8 cellular contexts compared by ENCODE assay signal in the genomic region with DNA sequence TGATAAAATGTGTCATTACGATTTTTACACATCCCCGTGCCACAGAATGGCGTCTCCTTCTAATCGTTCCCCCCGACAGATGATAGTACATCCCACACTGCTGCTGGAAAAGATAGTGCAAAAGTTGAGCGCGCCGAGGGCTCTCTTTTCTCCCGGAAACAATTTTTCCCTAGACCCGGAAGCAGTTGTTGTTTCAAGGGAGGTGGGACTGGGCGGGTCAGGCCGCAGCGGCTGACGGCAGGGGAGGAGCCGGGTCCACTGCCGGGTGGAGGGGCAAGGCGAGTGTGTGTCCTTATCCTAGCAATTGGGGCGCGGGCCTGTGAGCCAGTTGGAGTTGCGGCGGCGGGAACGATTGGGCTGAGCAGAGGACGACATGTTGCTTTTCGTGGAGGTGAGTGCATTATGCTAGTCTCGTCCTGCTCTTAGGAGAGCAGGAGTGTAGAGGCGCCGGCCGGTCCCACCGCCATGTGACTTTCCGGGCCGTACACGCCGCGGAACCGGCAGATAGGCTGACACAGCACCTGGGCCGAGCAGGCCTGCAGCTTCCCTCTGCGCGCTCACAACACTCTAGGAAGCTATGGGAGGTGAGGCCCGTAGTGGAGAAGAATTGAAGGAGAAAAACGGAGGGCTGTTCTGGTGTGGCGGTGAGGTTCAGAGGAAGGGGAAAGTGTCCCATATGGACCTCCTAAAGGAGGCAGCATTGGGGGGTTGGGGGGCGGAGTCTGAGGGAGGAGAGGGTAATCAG. TPM values are rescaled to one million over a fixed set of nuclear protein-coding genes. Genes with fewer than 3 reads are reported as not detected.
DNase-seq lines count a peak whose midpoint lies in the region; ATAC-seq and TF ChIP-seq lines count a peak whose summit lies in the region.

A gene (plus strand): TSS at position 248 of the 745 bp plus-strand sequence. CDS start 126 bp downstream, at position 374.

- DNase-seq in CD4-positive, alpha-beta memory T cell: peak; percentile 90 to 94 (median 91)
- peak; percentile 81 for DNase-seq in HS-5 (ENCODE audit: low read depth)
- peak; percentile 76 for DNase-seq in NK-92 treated with Interleukin-12 subunit alpha and Interleukin-12 subunit beta, amount 100 ng/mL, for 24 hours (lab: John Stamatoyannopoulos, UW)
- peak; percentile 93 for DNase-seq in activated CD8-positive, alpha-beta memory T cell treated with anti-CD3 and anti-CD28 coated beads for 24 hours
- peak; percentile 76 for DNase-seq in effector CD8-positive, alpha-beta T cell (lab: John Stamatoyannopoulos, UW)
- peak; percentile 94 for DNase-seq in lung (ENCODE audit: low spot score)
- peak; percentile 71 to 80 (median 80) for DNase-seq in stimulated activated CD4-positive, alpha-beta T cell treated with anti-CD3 and anti-CD28 coated beads, TNF-alpha, amount 100 ng/mL, for 4 hours (ENCODE audit: low read depth in 3 of 3)

- WGBS in lung, 2 donors: 0% methylated on average over 43 of the region's 43 CpGs

- no peaks in the 10 kb centered on the region for H3K9me3 Mint-ChIP-seq in CD4-positive, alpha-beta memory T cell

- no peak for TF ChIP-seq CTCF in lung (IDR thresholded peaks at IDR 0.05; ENCODE audit: control extremely low read depth, extremely low read depth)

- peaks cover 1 to 5% of the 10 kb centered on the region in 2 donors for H3K27me3 Mint-ChIP-seq in CD4-positive, alpha-beta memory T cell

- H3K9me3 ChIP-seq in CD4-positive, alpha-beta memory T cell (ENCODE audit: control insufficient read depth in 1 of 2, low read length in 2 of 2): no peaks in the 10 kb centered on the region
- H3K9me3 ChIP-seq in lung (ENCODE audit: control insufficient read depth in 2 of 2, insufficient read depth in 1 of 2, low read length in 1 of 2): no peaks in the 10 kb centered on the region

- H3K36me3 ChIP-seq in CD4-positive, alpha-beta memory T cell (ENCODE audit: insufficient read depth, low read length): no peaks in the 10 kb centered on the region
- H3K36me3 ChIP-seq in lung (ENCODE audit: control insufficient read depth in 2 of 2, insufficient read depth in 2 of 2, low read length in 2 of 2): no peaks in the 10 kb centered on the region

- peak; percentile 91 for ATAC-seq in GM19467 (IDR thresholded peaks at IDR 0.05; ENCODE audit: unreplicated experiment)
- ATAC-seq in lung (ENCODE audit: insufficient read depth, low FRiP score): peak; percentile 96

- peak within 1 kb of the TSS; percentile 89 to 98 (median 95) for H3K27ac Mint-ChIP-seq in CD4-positive, alpha-beta memory T cell

- intact Hi-C loops in CD4-positive, alpha-beta memory T cell (cut with micrococcal nuclease): loop anchor here (1.0 to 10.0 kb wide), 4 partner anchors 118 to 363 kb away; a partner anchor contains a TSS

- H3K27ac ChIP-seq in CD4-positive, alpha-beta memory T cell (ENCODE audit: low read depth, low read length): peak within 1 kb of the TSS; percentile 76
- peak within 1 kb of the TSS; percentile 84 to 86 for H3K27ac ChIP-seq in lung (ENCODE audit: low read depth in 1 of 2, low read length in 1 of 2)

- H3K4me1 Mint-ChIP-seq in CD4-positive, alpha-beta memory T cell: peaks cover 19 to 42% (median 30%) of the 10 kb centered on the region in 4 donors

- CTCF ChIA-PET in CD4-positive, alpha-beta memory T cell (lab: Charles Lee; ENCODE audit: partially characterized antibody): no interaction called here

- peak within 1 kb of the TSS; percentile 91 to 99 (median 97) for H3K4me3 Mint-ChIP-seq in CD4-positive, alpha-beta memory T cell

- H3K4me1 ChIP-seq in CD4-positive, alpha-beta memory T cell (ENCODE audit: insufficient read depth, low read length): peaks cover 28% of the 10 kb centered on the region
- H3K4me1 ChIP-seq in lung (ENCODE audit: control insufficient read depth in 2 of 2, insufficient read depth in 2 of 2, low read length in 2 of 2): peaks cover 2 to 3% of the 10 kb centered on the region in 2 donors

- H3K36me3 Mint-ChIP-seq in CD4-positive, alpha-beta memory T cell: peaks cover 0 to 14% of the 10 kb centered on the region in 2 donors

- H3K4me3 ChIP-seq in CD4-positive, alpha-beta memory T cell (ENCODE audit: low read length in 2 of 2): peak within 1 kb of the TSS; percentile 63 to 90
- H3K4me3 ChIP-seq in lung: peak within 1 kb of the TSS; percentile 65

- POLR2A ChIA-PET in CD4-positive, alpha-beta memory T cell (lab: Charles Lee; ENCODE audit: partially characterized antibody): interaction anchor here (0.6 to 1.2 kb wide), 6 partner anchors 9 to 847 kb away, joined by 3 to 4 read pairs (median 3); no protein-coding TSS in a partner anchor

- H3K27me3 ChIP-seq in CD4-positive, alpha-beta memory T cell (ENCODE audit: insufficient read depth, low read length): no peaks in the 10 kb centered on the region
- no peaks in the 10 kb centered on the region for H3K27me3 ChIP-seq in lung (ENCODE audit: control insufficient read depth, insufficient read depth)

RNA-seq across cellular contexts. Expression of the gene that starts here (rescaled TPM):
- 10 to 100 TPM; 38.7 to 40.7 TPM for total RNA-seq in CD4-positive, alpha-beta memory T cell
- 10 to 100 TPM; 14.2 to 20.1 TPM for polyA plus RNA-seq in CD4-positive, alpha-beta memory T cell
- 10 to 100 TPM; 51.1 to 69.4 TPM for total RNA-seq in lung
- polyA plus RNA-seq in lung: 10 to 100 TPM; 10.9 to 13.5 TPM

Comparison
In these comparisons a context has a peak if more than half of its experiments do, and no peak if none do; other contexts are left out.
1. Peak in every context shown above with its lines: DNase-seq, ATAC-seq, H3K4me3 ChIP-seq and H3K27ac ChIP-seq.